Comparison of ENCODE assay signal across 14 cellular contexts in the genomic region with DNA sequence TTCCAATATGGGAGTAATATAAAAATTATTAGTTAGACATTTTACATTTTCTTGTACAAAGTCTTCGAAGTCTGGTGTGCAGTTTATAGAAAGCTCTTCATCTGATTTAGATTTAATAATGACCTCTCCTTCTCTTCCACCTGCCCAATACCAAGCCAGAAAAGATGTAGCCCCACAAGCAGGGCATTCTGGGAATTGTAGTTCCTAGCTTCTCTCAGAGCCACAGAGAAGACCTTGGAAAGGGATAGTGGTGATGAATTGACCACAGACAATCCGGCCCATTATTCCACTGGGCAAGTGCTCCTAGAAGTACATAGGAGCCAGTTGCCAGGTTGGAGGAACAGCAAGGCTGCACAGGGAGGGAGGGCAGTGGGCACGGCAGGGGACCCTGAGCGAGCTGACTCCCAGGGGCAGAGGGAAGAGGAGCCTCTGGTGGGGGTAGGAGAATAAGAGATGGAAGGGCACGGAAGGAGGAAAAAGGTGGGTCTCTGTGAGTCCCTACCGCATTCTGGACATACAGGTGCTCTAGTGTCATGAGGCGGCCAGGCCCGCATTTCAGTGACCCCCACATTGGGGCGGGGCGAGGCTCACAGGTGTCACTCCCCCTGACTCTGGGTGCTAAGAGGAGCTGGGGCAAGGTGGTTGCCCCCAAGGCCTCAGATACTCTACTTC.
DNase-seq lines count a peak whose midpoint lies in the region; ATAC-seq, FAIRE-seq and TF ChIP-seq lines count a peak whose summit lies in the region.
"Had no signal": no experiment of that assay in that cellular context is flagged by ENCODE, and none has a peak within 500 bp of the region (broad histone marks: within the 10 kb centered on the region; RNA-seq: fewer than 3 reads in every experiment).

No MANE protein-coding gene starts in this region.

- H3K36me3 ChIP-seq in HepG2 (replicated peaks in 1 of 2; ENCODE audit: control insufficient read depth in 1 of 2, insufficient read depth in 2 of 2, low read length in 2 of 2), result no peaks in the 10 kb centered on the region
- no peaks in the 10 kb centered on the region for H3K36me3 ChIP-seq in esophagus squamous epithelium
- no peaks in the 10 kb centered on the region for H3K36me3 ChIP-seq in WERI-Rb-1

- no peaks in the 10 kb centered on the region for H3K27me3 ChIP-seq in HepG2 (ENCODE audit: control insufficient read depth in 1 of 2, insufficient read depth in 2 of 2, low read length in 2 of 2)
- H3K27me3 ChIP-seq in esophagus squamous epithelium, result no peaks in the 10 kb centered on the region
- no peaks in the 10 kb centered on the region for H3K27me3 ChIP-seq in WERI-Rb-1 (ENCODE audit: insufficient read depth, low read depth, severe bottlenecking)

- no peak for TF ChIP-seq RAD21 in HepG2 (CRISPR knock-in tag; IDR thresholded peaks at IDR 0.05)

- no peak overlapping the region for H2AFZ ChIP-seq in HepG2 (ENCODE audit: low read length)

- 95% methylated on average over 10 of the region's 10 CpGs for WGBS in HepG2 (ENCODE audit: low lambda C conversion rate)
- 81 to 90% methylated on average over 10 of the region's 10 CpGs for WGBS in esophagus squamous epithelium, 2 donors

- POLR2A ChIA-PET in HepG2 (lab: Yijun Ruan, JAX), result interaction anchor here (0.6 to 7.3 kb wide), 7 partner anchors 15 to 283 kb away, joined by 3 to 169 read pairs (median 4); partner anchors contain the start of gene ZFP36L2

- CTCF ChIA-PET in HepG2 (lab: Yijun Ruan, JAX; ENCODE audit: low intra/inter-chr PET ratio, low total read pairs), result no interaction called here

- no peaks in the 10 kb centered on the region for H3K9me3 ChIP-seq in HepG2 (ENCODE audit: low read length)
- H3K9me3 ChIP-seq in esophagus squamous epithelium, result no peaks in the 10 kb centered on the region
- H3K9me3 ChIP-seq in WERI-Rb-1 (ENCODE audit: severe bottlenecking), result no peaks in the 10 kb centered on the region

- H4K20me1 ChIP-seq in HepG2 (ENCODE audit: insufficient read depth, low read length), result no peaks in the 10 kb centered on the region

- H3K4me2 ChIP-seq in HepG2 (ENCODE audit: low read depth, low read length), result no peak overlapping the region

- no TSS peak for BruUV-seq in HepG2 (replicated peaks; lab: Mats Ljungman, UMichigan)

- TF ChIP-seq CTCF in HepG2 (CRISPR knock-in tag; IDR thresholded peaks at IDR 0.05) (no peak), esophagus squamous epithelium (IDR thresholded peaks at IDR 0.05) (no peak), WERI-Rb-1 (IDR thresholded peaks at IDR 0.05; ENCODE audit: low read depth, low read length) (no peak)

- TF ChIP-seq POLR2A in HepG2 (IDR thresholded peaks at IDR 0.05; ENCODE audit: insufficient read depth in 1 of 2, low read depth in 2 of 2, low read length in 2 of 2) (no peak), esophagus squamous epithelium (IDR thresholded peaks at IDR 0.05) (no peak)

- 0 out of 3 replicates have a peak, but pooled peaks have one; percentile 4 for ATAC-seq in HepG2
- ATAC-seq in HG03139 (IDR thresholded peaks at IDR 0.05; ENCODE audit: unreplicated experiment), result no peak

- H3K27ac ChIP-seq in HepG2 (ENCODE audit: extremely low read length, insufficient read depth, low read length) (no peak overlapping the region), esophagus squamous epithelium (no peak overlapping the region), WERI-Rb-1 (no peak overlapping the region)

- H3K4me3 ChIP-seq in HepG2 (replicated peaks in 1 of 3; ENCODE audit: insufficient read depth in 1 of 3, low read depth in 2 of 3, low read length in 3 of 3), result no peak overlapping the region
- no peak overlapping the region for H3K4me3 ChIP-seq in esophagus squamous epithelium
- no peak overlapping the region for H3K4me3 ChIP-seq in WERI-Rb-1 (ENCODE audit: low read depth, low read length)

- FAIRE-seq in TTC549 (lab: Jason Lieb, UNC) (peak; percentile 81), HepG2 (lab: Jason Lieb, UNC) (no peak)

- intact Hi-C loops in HepG2 (cut with micrococcal nuclease; ENCODE audit: unreplicated experiment) (loop anchor here (5.0 kb wide), 1 partner anchor 187 kb away; no protein-coding TSS in a partner anchor), esophagus squamous epithelium (cut with DNase I) (loop anchor here (10.0 kb wide), 2 partner anchors 290 to 540 kb away; no protein-coding TSS in a partner anchor)

- no peak overlapping the region for H3K9ac ChIP-seq in HepG2 (ENCODE audit: insufficient read depth, low read depth, low read length)

- H3K79me2 ChIP-seq in HepG2 (ENCODE audit: insufficient read depth, low read length), result no peaks in the 10 kb centered on the region

- in situ Hi-C loops in HepG2 (cut with HindIII; ENCODE audit: extremely low pct_ligation_motif_present, low pct_unique_long_range_greater_than_20kb), result loop anchor here (5.0 kb wide), 1 partner anchor 537 kb away; no protein-coding TSS in a partner anchor

- DNase-seq in NCI-H2196 (lab: John Stamatoyannopoulos, UW; ENCODE audit: unreplicated experiment) (peak; percentile 24), NCI-H2196 treated with DMSO at 0.1 percent for 48 hours (lab: John Stamatoyannopoulos, UW; ENCODE audit: unreplicated experiment) (no peak), HT1080 (ENCODE audit: low read depth) (peak; percentile 58), HepG2 (ENCODE audit: low spot score) (peak; percentile 59), esophagus squamous epithelium (lab: John Stamatoyannopoulos, UW) (no peak), WERI-Rb-1 (no peak)
- DNase-seq: cortex of kidney; DMS79; NCI-H1694 treated with DMSO at 0.1 percent for 48 hours; stimulated activated CD4-positive, alpha-beta T cell treated with anti-CD3 and anti-CD28 coated beads, Interleukin-4, amount 100 ng/mL, for 1 hour; stimulated activated naive CD4-positive, alpha-beta T cell treated with Interleukin-2 at 50 U/mL for 16 hours; T1000 had no signal

- H3K4me1 ChIP-seq in HepG2 (ENCODE audit: insufficient read depth, low read length) (peaks cover 95% of the 10 kb centered on the region), esophagus squamous epithelium (peaks cover 5 to 22% (median 14%) of the 10 kb centered on the region in 3 donors)

- no peak for TF ChIP-seq EP300 in HepG2 (IDR thresholded peaks at IDR 0.05; ENCODE audit: low read depth in 2 of 2, low read length in 2 of 2)
- TF ChIP-seq EP300 in HepG2 (CRISPR knock-in tag; IDR thresholded peaks at IDR 0.05; ENCODE audit: borderline replicate concordance), result no peak

TF ChIP-seq in HepG2, 621 proteins besides CTCF, POLR2A, EP300 and RAD21 (continues in another document):
- TF ChIP-seq THAP11 (CRISPR knock-in tag; IDR thresholded peaks at IDR 0.05) (peak; percentile 98), SP2 (CRISPR knock-in tag; IDR thresholded peaks at IDR 0.05) (no peak), ZNF773 (CRISPR knock-in tag; IDR thresholded peaks at IDR 0.05; ENCODE audit: borderline replicate concordance) (no peak), NFKB2 (CRISPR knock-in tag; IDR thresholded peaks at IDR 0.05; ENCODE audit: borderline replicate concordance) (0 out of 2 replicates have a peak, but pooled peaks have one; percentile 45), ZNF644 (CRISPR knock-in tag; IDR thresholded peaks at IDR 0.05; ENCODE audit: low read depth) (0 out of 2 replicates have a peak, but pooled peaks have one; percentile 15), ZNF143 (CRISPR knock-in tag; IDR thresholded peaks at IDR 0.05) (peak; percentile 90), HCFC1 (IDR thresholded peaks at IDR 0.05; ENCODE audit: low read depth, low read length) (peak; percentile 69), AKAP8 (CRISPR knock-in tag; IDR thresholded peaks at IDR 0.05) (no peak)
- TF ChIP-seq, protein P1, sequence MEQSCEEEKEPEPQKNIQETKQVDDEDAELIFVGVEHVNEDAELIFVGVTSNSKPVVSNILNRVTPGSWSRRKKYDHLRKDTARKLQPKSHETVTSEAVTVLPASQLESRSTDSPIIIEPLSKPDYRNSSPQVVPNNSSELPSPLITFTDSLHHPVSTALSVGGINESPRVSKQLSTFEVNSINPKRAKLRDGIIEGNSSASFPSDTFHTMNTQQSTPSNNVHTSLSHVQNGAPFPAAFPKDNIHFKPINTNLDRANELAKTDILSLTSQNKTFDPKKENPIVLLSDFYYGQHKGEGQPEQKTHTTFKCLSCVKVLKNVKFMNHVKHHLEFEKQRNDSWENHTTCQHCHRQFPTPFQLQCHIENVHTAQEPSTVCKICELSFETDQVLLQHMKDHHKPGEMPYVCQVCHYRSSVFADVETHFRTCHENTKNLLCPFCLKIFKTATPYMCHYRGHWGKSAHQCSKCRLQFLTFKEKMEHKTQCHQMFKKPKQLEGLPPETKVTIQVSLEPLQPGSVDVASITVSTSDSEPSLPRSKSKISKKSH (CRISPR knock-in tag; IDR thresholded peaks at IDR 0.05; ENCODE audit: borderline replicate concordance), result 0 out of 2 replicates have a peak, but pooled peaks have one; percentile 32
- TF ChIP-seq, protein P2, sequence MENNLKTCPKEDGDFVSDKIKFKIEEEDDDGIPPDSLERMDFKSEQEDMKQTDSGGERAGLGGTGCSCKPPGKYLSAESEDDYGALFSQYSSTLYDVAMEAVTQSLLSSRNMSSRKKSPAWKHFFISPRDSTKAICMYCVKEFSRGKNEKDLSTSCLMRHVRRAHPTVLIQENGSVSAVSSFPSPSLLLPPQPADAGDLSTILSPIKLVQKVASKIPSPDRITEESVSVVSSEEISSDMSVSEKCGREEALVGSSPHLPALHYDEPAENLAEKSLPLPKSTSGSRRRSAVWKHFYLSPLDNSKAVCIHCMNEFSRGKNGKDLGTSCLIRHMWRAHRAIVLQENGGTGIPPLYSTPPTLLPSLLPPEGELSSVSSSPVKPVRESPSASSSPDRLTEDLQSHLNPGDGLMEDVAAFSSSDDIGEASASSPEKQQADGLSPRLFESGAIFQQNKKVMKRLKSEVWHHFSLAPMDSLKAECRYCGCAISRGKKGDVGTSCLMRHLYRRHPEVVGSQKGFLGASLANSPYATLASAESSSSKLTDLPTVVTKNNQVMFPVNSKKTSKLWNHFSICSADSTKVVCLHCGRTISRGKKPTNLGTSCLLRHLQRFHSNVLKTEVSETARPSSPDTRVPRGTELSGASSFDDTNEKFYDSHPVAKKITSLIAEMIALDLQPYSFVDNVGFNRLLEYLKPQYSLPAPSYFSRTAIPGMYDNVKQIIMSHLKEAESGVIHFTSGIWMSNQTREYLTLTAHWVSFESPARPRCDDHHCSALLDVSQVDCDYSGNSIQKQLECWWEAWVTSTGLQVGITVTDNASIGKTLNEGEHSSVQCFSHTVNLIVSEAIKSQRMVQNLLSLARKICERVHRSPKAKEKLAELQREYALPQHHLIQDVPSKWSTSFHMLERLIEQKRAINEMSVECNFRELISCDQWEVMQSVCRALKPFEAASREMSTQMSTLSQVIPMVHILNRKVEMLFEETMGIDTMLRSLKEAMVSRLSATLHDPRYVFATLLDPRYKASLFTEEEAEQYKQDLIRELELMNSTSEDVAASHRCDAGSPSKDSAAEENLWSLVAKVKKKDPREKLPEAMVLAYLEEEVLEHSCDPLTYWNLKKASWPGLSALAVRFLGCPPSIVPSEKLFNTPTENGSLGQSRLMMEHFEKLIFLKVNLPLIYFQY (CRISPR knock-in tag; IDR thresholded peaks at IDR 0.05; ENCODE audit: borderline replicate concordance), result no peak

Comparison
In these comparisons a context has a peak if more than half of its experiments do, and no peak if none do; other contexts are left out.
1. DNase-seq: peak in NCI-H2196 (single experiment), HT1080 (single experiment) and HepG2 (single experiment); none in NCI-H2196 treated with DMSO at 0.1 percent for 48 hours (single experiment), esophagus squamous epithelium (single experiment) and WERI-Rb-1 (single experiment).